Comparison of ENCODE assay signal across 29 cellular contexts in genomic region chrX:33065415-33065814, GRCh38.
"Had no signal": no experiment of that assay in that cellular context is flagged by ENCODE, and none has a peak within 500 bp of the region (broad histone marks: within the 10 kb centered on the region; RNA-seq: fewer than 3 reads in every experiment).

No MANE protein-coding gene starts in this region.

- H3K27me3 ChIP-seq: neural progenitor cell, ovary, right lobe of liver, sigmoid colon, suprapubic skin, testis, tibial artery, transverse colon, upper lobe of right lung, uterus had no signal

- H3K27ac Mint-ChIP-seq: naive thymus-derived CD4-positive, alpha-beta T cell; natural killer cell; nephron; neural progenitor cell; progenitor cell of endocrine pancreas; stimulated activated effector memory CD8-positive, alpha-beta T cell treated with anti-CD3 and anti-CD28 coated beads, Interleukin-12 subunit alpha, Interleukin-12 subunit beta, amount 100 ng/mL, for 72 hours; stimulated activated naive B cell treated with anti-CD40 and anti-IgM and Interleukin-4, amounts not matched to agents 10 μg/mL and 1 μg/mL and 100 μg/mL, for 72 hours; stimulated activated naive CD8-positive, alpha-beta T cell treated with anti-CD3 and anti-CD28 coated beads, Interleukin-15, Interleukin-2, amounts not matched to agents 100 ng/mL and 50 ng/mL, for 24 hours; type B pancreatic cell had no signal

- H3K36me3 ChIP-seq: neural progenitor cell, ovary, right lobe of liver, sigmoid colon, suprapubic skin, tibial artery, transverse colon, upper lobe of right lung, uterus had no signal

- H3K4me3 Mint-ChIP-seq: naive thymus-derived CD4-positive, alpha-beta T cell; natural killer cell; nephron; neural progenitor cell; stimulated activated effector memory CD8-positive, alpha-beta T cell treated with anti-CD3 and anti-CD28 coated beads, Interleukin-12 subunit alpha, Interleukin-12 subunit beta, amount 100 ng/mL, for 72 hours; stimulated activated naive B cell treated with anti-CD40 and anti-IgM and Interleukin-4, amounts not matched to agents 10 μg/mL and 1 μg/mL and 100 μg/mL, for 72 hours; stimulated activated naive CD8-positive, alpha-beta T cell treated with anti-CD3 and anti-CD28 coated beads, Interleukin-15, Interleukin-2, amounts not matched to agents 100 ng/mL and 50 ng/mL, for 24 hours; type B pancreatic cell had no signal

- FAIRE-seq: small intestine had no signal

- H3K9me3 Mint-ChIP-seq: nephron; neural progenitor cell; stimulated activated naive CD8-positive, alpha-beta T cell treated with anti-CD3 and anti-CD28 coated beads, Interleukin-15, Interleukin-2, amounts not matched to agents 100 ng/mL and 50 ng/mL, for 24 hours; type B pancreatic cell had no signal

- H3K4me2 ChIP-seq: neural progenitor cell had no signal

- H3K27me3 Mint-ChIP-seq: naive thymus-derived CD4-positive, alpha-beta T cell; progenitor cell of endocrine pancreas; stimulated activated naive B cell treated with anti-CD40 and anti-IgM and Interleukin-4, amounts not matched to agents 10 μg/mL and 1 μg/mL and 100 μg/mL, for 72 hours; stimulated activated naive CD8-positive, alpha-beta T cell treated with anti-CD3 and anti-CD28 coated beads, Interleukin-15, Interleukin-2, amounts not matched to agents 100 ng/mL and 50 ng/mL, for 24 hours; type B pancreatic cell had no signal

- DNase-seq: naive thymus-derived CD4-positive, alpha-beta T cell; natural killer cell; occipital lobe; ovary; posterior cingulate gyrus; psoas muscle; right cardiac atrium; right lobe of liver; sigmoid colon; small intestine; stimulated activated CD4-positive, alpha-beta T cell treated with anti-CD3 and anti-CD28 coated beads, Interleukin-15, amount 100 ng/mL, for 24 hours; stimulated activated CD4-positive, alpha-beta T cell treated with anti-CD3 and anti-CD28 coated beads, Interleukin-2, amount 100 ng/mL, for 24 hours; stimulated activated CD4-positive, alpha-beta T cell treated with anti-CD3 and anti-CD28 coated beads, Interleukin-2, amount 100 ng/mL, for 48 hours; stimulated activated CD4-positive, alpha-beta T cell treated with anti-CD3 and anti-CD28 coated beads, Interleukin-4, amount 100 ng/mL, for 24 hours; stimulated activated naive B cell treated with anti-CD40 and anti-IgM and Interleukin-4, amounts not matched to agents 10 μg/mL and 1 μg/mL and 100 μg/mL, for 72 hours; stimulated activated naive CD4-positive, alpha-beta T cell treated with Interleukin-2 at 50 U/mL for 16 hours; substantia nigra; testis; tibial artery; transverse colon; upper lobe of right lung; uterus had no signal

- H3K4me1 Mint-ChIP-seq: naive thymus-derived CD4-positive, alpha-beta T cell; natural killer cell; neural progenitor cell; stimulated activated effector memory CD8-positive, alpha-beta T cell treated with anti-CD3 and anti-CD28 coated beads, Interleukin-12 subunit alpha, Interleukin-12 subunit beta, amount 100 ng/mL, for 72 hours; stimulated activated naive B cell treated with anti-CD40 and anti-IgM and Interleukin-4, amounts not matched to agents 10 μg/mL and 1 μg/mL and 100 μg/mL, for 72 hours had no signal

- H3K4me1 ChIP-seq: neural progenitor cell, psoas muscle, right lobe of liver, sigmoid colon, suprapubic skin, testis, transverse colon, upper lobe of right lung, uterus had no signal

- H2AFZ ChIP-seq: neural progenitor cell had no signal

- H3K36me3 Mint-ChIP-seq: naive thymus-derived CD4-positive, alpha-beta T cell; natural killer cell; neural progenitor cell; stimulated activated effector memory CD8-positive, alpha-beta T cell treated with anti-CD3 and anti-CD28 coated beads, Interleukin-12 subunit alpha, Interleukin-12 subunit beta, amount 100 ng/mL, for 72 hours; stimulated activated naive B cell treated with anti-CD40 and anti-IgM and Interleukin-4, amounts not matched to agents 10 μg/mL and 1 μg/mL and 100 μg/mL, for 72 hours; type B pancreatic cell had no signal

- ATAC-seq: naive thymus-derived CD4-positive, alpha-beta T cell; natural killer cell; right cardiac atrium; right lobe of liver; stimulated activated effector memory CD8-positive, alpha-beta T cell treated with anti-CD3 and anti-CD28 coated beads, Interleukin-12 subunit alpha, Interleukin-12 subunit beta, amount 100 ng/mL, for 72 hours; stimulated activated naive B cell treated with anti-CD40 and anti-IgM and Interleukin-4, amounts not matched to agents 10 μg/mL and 1 μg/mL and 100 μg/mL, for 72 hours; upper lobe of right lung had no signal

- H3K9ac ChIP-seq: neural progenitor cell had no signal

- H3K27ac ChIP-seq: neural progenitor cell, ovary, psoas muscle, right lobe of liver, sigmoid colon, suprapubic skin, testis, tibial artery, transverse colon, upper lobe of right lung, uterus had no signal

- H3K4me3 ChIP-seq: neural progenitor cell, ovary, psoas muscle, right lobe of liver, sigmoid colon, suprapubic skin, testis, tibial artery, transverse colon, upper lobe of right lung, uterus had no signal

- H3K9me3 ChIP-seq: ovary, psoas muscle, right lobe of liver, sigmoid colon, suprapubic skin, testis, tibial artery, transverse colon, upper lobe of right lung, uterus had no signal
